ENCODE assay signal across 8 cellular contexts in genomic region chr15:31352283-31352880, GRCh38. TPM values are rescaled to one million over a fixed set of nuclear protein-coding genes. Genes with fewer than 3 reads are reported as not detected.
DNase-seq lines count a peak whose midpoint lies in the region; ATAC-seq and TF ChIP-seq lines count a peak whose summit lies in the region.

No MANE protein-coding gene starts in this region.

- TF ChIP-seq CTCF in stomach (IDR thresholded peaks at IDR 0.05): no peak

- peak; percentile 14 for TF ChIP-seq EP300 in stomach (IDR thresholded peaks at IDR 0.05)

- no peaks in the 10 kb centered on the region for H3K27me3 Mint-ChIP-seq in T-helper 2 cell treated with Interferon-gamma antibody and Interleukin-4, amounts not matched to agents 5 μg/mL and 100 μg/mL, for 36 hours (ENCODE audit: low read depth)

- peak overlapping the region; percentile 94 for H3K27ac Mint-ChIP-seq in T-helper 2 cell treated with Interferon-gamma antibody and Interleukin-4, amounts not matched to agents 5 μg/mL and 100 μg/mL, for 36 hours

- H3K9me3 Mint-ChIP-seq in T-helper 2 cell treated with Interferon-gamma antibody and Interleukin-4, amounts not matched to agents 5 μg/mL and 100 μg/mL, for 36 hours: no peaks in the 10 kb centered on the region

- H3K27me3 ChIP-seq in right cardiac atrium (ENCODE audit: control insufficient read depth, insufficient read depth) (no peaks in the 10 kb centered on the region), stomach (no peaks in the 10 kb centered on the region)

- H3K4me3 ChIP-seq in right cardiac atrium (ENCODE audit: low read length) (no peak overlapping the region), stomach (peak overlapping the region in 1 of 4 donors; percentile 22)

- 25% methylated on average over 9 of the region's 9 CpGs for WGBS in right cardiac atrium
- 16 to 36% (median 28%) methylated on average over 2 to 9 of the region's 9 CpGs for WGBS in stomach, 5 donors

- peak overlapping the region; percentile 76 for H3K4me3 Mint-ChIP-seq in T-helper 2 cell treated with Interferon-gamma antibody and Interleukin-4, amounts not matched to agents 5 μg/mL and 100 μg/mL, for 36 hours

- in situ Hi-C loops in KBM-7 (cut with MboI; ENCODE audit: low pct_unique_long_range_greater_than_20kb, low sequenced_read_pairs): no loop called here

- no peak for TF ChIP-seq POLR2A in stomach (IDR thresholded peaks at IDR 0.05)

- peaks cover 53% of the 10 kb centered on the region for H3K4me1 ChIP-seq in right cardiac atrium (ENCODE audit: control insufficient read depth, insufficient read depth, low read length)
- peaks cover 69 to 100% (median 90%) of the 10 kb centered on the region in 4 donors for H3K4me1 ChIP-seq in stomach

- DNase-seq in NCI-H2029 (lab: John Stamatoyannopoulos, UW) (peak; percentile 14), NCI-H2029 treated with DMSO at 0.1 percent for 48 hours (lab: John Stamatoyannopoulos, UW) (no peak), right cardiac atrium (peak; percentile 47 to 88 (median 87)), stomach (peak; percentile 87), HuH-7.5 (ENCODE audit: low spot score) (no peak), dedifferentiated amniotic fluid mesenchymal stem cell (ENCODE audit: extremely low spot score) (no peak), KBM-7 (no peak)
- DNase-seq in T-helper 2 cell treated with Interferon-gamma antibody and Interleukin-4, amounts not matched to agents 5 μg/mL and 100 μg/mL, for 36 hours (ENCODE audit: low spot score): no peak

- intact Hi-C loops in right cardiac atrium (cut with DNase I): no loop called here
- intact Hi-C loops in stomach (cut with DNase I; ENCODE audit: low total_unique reads): no loop called here

- peaks cover 79% of the 10 kb centered on the region for H3K4me1 Mint-ChIP-seq in T-helper 2 cell treated with Interferon-gamma antibody and Interleukin-4, amounts not matched to agents 5 μg/mL and 100 μg/mL, for 36 hours (ENCODE audit: low read depth)

- H3K27ac ChIP-seq in right cardiac atrium (ENCODE audit: low read length): peak overlapping the region; percentile 96
- H3K27ac ChIP-seq in stomach: peak overlapping the region; percentile 84 to 94 (median 87)

- no peaks in the 10 kb centered on the region for H3K9me3 ChIP-seq in right cardiac atrium (ENCODE audit: control insufficient read depth, low read length)
- no peaks in the 10 kb centered on the region for H3K9me3 ChIP-seq in stomach

- peaks cover 55% of the 10 kb centered on the region for H3K36me3 Mint-ChIP-seq in T-helper 2 cell treated with Interferon-gamma antibody and Interleukin-4, amounts not matched to agents 5 μg/mL and 100 μg/mL, for 36 hours (ENCODE audit: low read depth)

- ATAC-seq in right cardiac atrium: peak; percentile 64 to 73

- H3K36me3 ChIP-seq in stomach: peaks cover 0 to 27% (median 20%) of the 10 kb centered on the region in 4 donors

RNA-seq across cellular contexts. Expression of gene KLF13, which starts 25.7 kb away (rescaled TPM):
- total RNA-seq in right cardiac atrium (100 to 1,000 TPM in 2 of 4 donors, 10 to 100 TPM in 2; 42.3 to 108 (median 88.2) TPM), stomach (10 to 100 TPM in 4 of 5 donors, 1 to 10 TPM in 1; 9.3 to 74.0 (median 38.8) TPM)
- polyA plus RNA-seq in right cardiac atrium (52.7 TPM), stomach (10 to 100 TPM; 23.0 to 30.7 (median 24.3) TPM)

Comparison
In these comparisons a context has a peak if more than half of its experiments do, and no peak if none do; other contexts are left out.
1. DNase-seq: peak in NCI-H2029 (single experiment), right cardiac atrium (3 of 3) and stomach (single experiment); none in NCI-H2029 treated with DMSO at 0.1 percent for 48 hours (single experiment), T-helper 2 cell treated with Interferon-gamma antibody and Interleukin-4, amounts not matched to agents 5 μg/mL and 100 μg/mL, for 36 hours (single experiment), HuH-7.5 (single experiment), dedifferentiated amniotic fluid mesenchymal stem cell (single experiment) and KBM-7 (single experiment).